In genomic region chr6:35599761-35600658, GRCh38 we compare ENCODE assay signal across 1 cellular context.
TF ChIP-seq lines count a peak whose summit lies in the region.

No MANE protein-coding gene starts in this region.

TF ChIP-seq in liver, 16 proteins besides CTCF, POLR2A, EP300 and RAD21 (continued from another document):
- TF ChIP-seq YY1 (IDR thresholded peaks at IDR 0.05) (no peak), GABPA (IDR thresholded peaks at IDR 0.05 in 1 of 2, conservative IDR thresholded peaks at IDR 0.05 in 1 of 2) (no peak), HNF4G (IDR thresholded peaks at IDR 0.05) (no peak)
TF ChIP-seq in liver: peak in this region for 0.
